In the genomic region with DNA sequence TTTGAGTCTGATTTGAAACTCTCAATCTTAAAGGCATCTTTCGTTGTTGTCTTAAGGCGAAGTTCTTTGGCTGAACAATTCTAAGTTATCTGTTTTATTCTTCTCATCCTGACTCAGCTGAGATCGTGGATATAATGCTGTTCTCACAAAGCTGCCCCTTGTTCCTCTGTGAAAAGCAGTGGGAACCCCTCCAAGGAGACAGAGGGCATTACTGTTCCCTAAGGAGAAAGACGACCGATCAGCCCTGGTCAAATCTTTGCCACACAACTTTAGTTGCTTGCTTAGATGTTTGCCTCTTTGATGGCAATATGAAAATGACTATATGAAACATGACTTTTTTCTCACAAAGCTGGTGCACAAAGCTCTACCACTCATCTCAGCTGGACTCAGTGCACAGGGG, we compare ENCODE assay signal across 1 cellular context.
TF ChIP-seq lines count a peak whose summit lies in the region.

No MANE protein-coding gene starts in this region.

TF ChIP-seq in K562, 482 proteins besides CTCF, POLR2A, EP300 and RAD21 (continued from another document):
- TF ChIP-seq BCLAF1 (IDR thresholded peaks at IDR 0.05; ENCODE audit: borderline replicate concordance in 1 of 2, control insufficient read depth in 1 of 2, low read depth in 2 of 2, low read length in 1 of 2) (no peak), GTF2E2 (tag; IDR thresholded peaks at IDR 0.05) (no peak), TAF15 (IDR thresholded peaks at IDR 0.05; ENCODE audit: low read depth, low read length) (no peak), GABPB2 (CRISPR knock-in tag; conservative IDR thresholded peaks at IDR 0.05) (no peak), ZFP1 (CRISPR knock-in tag; IDR thresholded peaks at IDR 0.05) (no peak), TRIM25 (IDR thresholded peaks at IDR 0.05; ENCODE audit: borderline replicate concordance) (no peak), KLF6 (CRISPR knock-in tag; IDR thresholded peaks at IDR 0.05; ENCODE audit: borderline replicate concordance) (no peak), GTF2F1 (IDR thresholded peaks at IDR 0.05; ENCODE audit: low read depth, low read length) (no peak), NKRF (IDR thresholded peaks at IDR 0.05; ENCODE audit: borderline replicate concordance) (no peak), EGR1 (conservative IDR thresholded peaks at IDR 0.05) (no peak)
- TF ChIP-seq, protein P1, sequence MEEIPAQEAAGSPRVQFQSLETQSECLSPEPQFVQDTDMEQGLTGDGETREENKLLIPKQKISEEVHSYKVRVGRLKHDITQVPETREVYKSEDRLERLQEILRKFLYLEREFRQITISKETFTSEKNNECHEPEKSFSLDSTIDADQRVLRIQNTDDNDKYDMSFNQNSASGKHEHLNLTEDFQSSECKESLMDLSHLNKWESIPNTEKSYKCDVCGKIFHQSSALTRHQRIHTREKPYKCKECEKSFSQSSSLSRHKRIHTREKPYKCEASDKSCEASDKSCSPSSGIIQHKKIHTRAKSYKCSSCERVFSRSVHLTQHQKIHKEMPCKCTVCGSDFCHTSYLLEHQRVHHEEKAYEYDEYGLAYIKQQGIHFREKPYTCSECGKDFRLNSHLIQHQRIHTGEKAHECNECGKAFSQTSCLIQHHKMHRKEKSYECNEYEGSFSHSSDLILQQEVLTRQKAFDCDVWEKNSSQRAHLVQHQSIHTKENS (CRISPR knock-in tag; IDR thresholded peaks at IDR 0.05), result no peak
- TF ChIP-seq, protein P2, sequence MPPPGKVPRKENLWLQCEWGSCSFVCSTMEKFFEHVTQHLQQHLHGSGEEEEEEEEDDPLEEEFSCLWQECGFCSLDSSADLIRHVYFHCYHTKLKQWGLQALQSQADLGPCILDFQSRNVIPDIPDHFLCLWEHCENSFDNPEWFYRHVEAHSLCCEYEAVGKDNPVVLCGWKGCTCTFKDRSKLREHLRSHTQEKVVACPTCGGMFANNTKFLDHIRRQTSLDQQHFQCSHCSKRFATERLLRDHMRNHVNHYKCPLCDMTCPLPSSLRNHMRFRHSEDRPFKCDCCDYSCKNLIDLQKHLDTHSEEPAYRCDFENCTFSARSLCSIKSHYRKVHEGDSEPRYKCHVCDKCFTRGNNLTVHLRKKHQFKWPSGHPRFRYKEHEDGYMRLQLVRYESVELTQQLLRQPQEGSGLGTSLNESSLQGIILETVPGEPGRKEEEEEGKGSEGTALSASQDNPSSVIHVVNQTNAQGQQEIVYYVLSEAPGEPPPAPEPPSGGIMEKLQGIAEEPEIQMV (tag; conservative IDR thresholded peaks at IDR 0.05; ENCODE audit: low read depth), result no peak
